19 cellular contexts compared by ENCODE assay signal in the genomic region with DNA sequence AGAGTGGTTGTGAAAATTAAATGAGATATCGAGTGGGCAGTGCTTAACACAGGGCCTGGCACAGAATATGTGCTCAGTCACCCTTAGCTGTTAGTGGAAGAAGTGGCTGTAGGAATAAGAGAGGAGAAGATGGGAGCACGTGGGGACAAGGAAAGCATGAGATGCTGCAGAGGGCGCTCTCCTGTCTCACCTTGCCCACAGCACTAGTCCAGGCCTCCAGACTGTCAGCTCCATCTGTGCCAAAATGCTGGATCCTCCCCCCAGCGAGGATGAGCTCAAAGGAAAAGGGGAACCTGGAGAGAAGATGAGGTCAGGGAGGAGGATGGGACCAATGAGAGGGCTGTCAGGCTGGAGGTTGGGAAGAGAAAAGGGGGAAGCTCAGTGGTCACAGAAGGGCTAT. TPM values are rescaled to one million over a fixed set of nuclear protein-coding genes. Genes with fewer than 3 reads are reported as not detected.
A peak's percentile ranks its signal among the peaks of the same experiment; 100 is the strongest.
DNase-seq lines count a peak whose midpoint lies in the region; ATAC-seq, FAIRE-seq and TF ChIP-seq lines count a peak whose summit lies in the region.
"Had no signal": no experiment of that assay in that cellular context is flagged by ENCODE, and none has a peak within 500 bp of the region (broad histone marks: within the 10 kb centered on the region; RNA-seq: fewer than 3 reads in every experiment).

No MANE protein-coding gene starts in this region.

- POLR2A ChIA-PET in GM10248 (lab: Yijun Ruan, JAX): no interaction called here
- POLR2A ChIA-PET in activated CD8-positive, alpha-beta T cell treated with anti-CD3 and anti-CD28 coated beads for 36 hours (lab: Charles Lee): interaction anchor here (0.6 to 0.7 kb wide), 2 partner anchors 14 to 64 kb away, joined by 3 read pairs; no protein-coding TSS in a partner anchor

- no peak overlapping the region for H3K4me3 Mint-ChIP-seq in astrocyte (ENCODE audit: unreplicated experiment)
- H3K4me3 Mint-ChIP-seq in neural progenitor cell: no peak overlapping the region
- no peak overlapping the region for H3K4me3 Mint-ChIP-seq in activated CD8-positive, alpha-beta T cell treated with anti-CD3 and anti-CD28 coated beads for 36 hours
- H3K4me3 Mint-ChIP-seq: activated naive CD4-positive, alpha-beta T cell treated with anti-CD3 and anti-CD28 coated beads for 36 hours; neural crest cell had no signal

- FAIRE-seq in astrocyte (lab: Jason Lieb, UNC): no peak
- FAIRE-seq: islet of Langerhans had no signal

- H3K4me3 ChIP-seq in HFF-Myc (replicated peaks; ENCODE audit: low read depth, low read length) (no peak overlapping the region), astrocyte (ENCODE audit: insufficient read depth, low read depth, low read length) (no peak overlapping the region), neural progenitor cell (no peak overlapping the region)
- H3K4me3 ChIP-seq: breast epithelium, SJSA1 had no signal

- CTCF ChIA-PET in GM10248 (lab: Yijun Ruan, JAX): interaction anchor here (0.8 to 3.0 kb wide), 10 partner anchors 8 to 474 kb away, joined by 3 to 27 read pairs (median 4); a partner anchor contains a TSS
- CTCF ChIA-PET in activated CD8-positive, alpha-beta T cell treated with anti-CD3 and anti-CD28 coated beads for 36 hours (lab: Charles Lee): interaction anchor here (0.8 to 9.5 kb wide), 14 partner anchors 10 to 291 kb away, joined by 3 to 93 read pairs (median 4); a partner anchor contains a TSS

- H3K79me2 ChIP-seq in astrocyte (ENCODE audit: insufficient read depth, low read length) (no peaks in the 10 kb centered on the region), neural progenitor cell (ENCODE audit: low read depth) (no peaks in the 10 kb centered on the region)

- H3K36me3 ChIP-seq in astrocyte (ENCODE audit: insufficient read depth, low read length) (peaks cover 4% of the 10 kb centered on the region), neural progenitor cell (peaks cover under 1% of the 10 kb centered on the region)
- H3K36me3 ChIP-seq: breast epithelium had no signal

- H3K4me1 Mint-ChIP-seq in astrocyte (ENCODE audit: low read depth, unreplicated experiment) (peaks cover 11% of the 10 kb centered on the region), neural progenitor cell (peaks cover 18% of the 10 kb centered on the region)
- peaks cover 5% of the 10 kb centered on the region for H3K4me1 Mint-ChIP-seq in activated CD8-positive, alpha-beta T cell treated with anti-CD3 and anti-CD28 coated beads for 36 hours (ENCODE audit: low read depth)

- peaks cover 14% of the 10 kb centered on the region for H3K36me3 Mint-ChIP-seq in astrocyte (ENCODE audit: low read depth, unreplicated experiment)
- peaks cover 12% of the 10 kb centered on the region for H3K36me3 Mint-ChIP-seq in neural progenitor cell
- H3K36me3 Mint-ChIP-seq in activated CD8-positive, alpha-beta T cell treated with anti-CD3 and anti-CD28 coated beads for 36 hours (ENCODE audit: low read depth): no peaks in the 10 kb centered on the region

- H3K27ac Mint-ChIP-seq in astrocyte (ENCODE audit: unreplicated experiment) (no peak overlapping the region), neural progenitor cell (no peak overlapping the region)
- no peak overlapping the region for H3K27ac Mint-ChIP-seq in activated CD8-positive, alpha-beta T cell treated with anti-CD3 and anti-CD28 coated beads for 36 hours
- H3K27ac Mint-ChIP-seq: activated naive CD4-positive, alpha-beta T cell treated with anti-CD3 and anti-CD28 coated beads for 36 hours had no signal

- ATAC-seq in activated CD8-positive, alpha-beta T cell treated with anti-CD3 and anti-CD28 coated beads for 36 hours: no peak
- ATAC-seq in HG03354 (IDR thresholded peaks at IDR 0.05; ENCODE audit: poor library complexity, severe bottlenecking, unreplicated experiment): no peak
- ATAC-seq: sciatic nerve had no signal

- intact Hi-C loops in activated CD8-positive, alpha-beta T cell treated with anti-CD3 and anti-CD28 coated beads for 36 hours (cut with micrococcal nuclease): no loop called here

- no peak overlapping the region for H2AFZ ChIP-seq in astrocyte (ENCODE audit: low read depth, low read length)
- H2AFZ ChIP-seq in neural progenitor cell (replicated peaks): no peak overlapping the region

- H4K20me1 ChIP-seq in astrocyte (ENCODE audit: insufficient read depth, low read length) (no peaks in the 10 kb centered on the region), neural progenitor cell (ENCODE audit: low read depth) (no peaks in the 10 kb centered on the region)

- H3K4me1 ChIP-seq in astrocyte (ENCODE audit: insufficient read depth, low read length): peaks cover 11% of the 10 kb centered on the region
- H3K4me1 ChIP-seq in neural progenitor cell: no peaks in the 10 kb centered on the region
- H3K4me1 ChIP-seq: breast epithelium, SJSA1 had no signal

- H3K4me2 ChIP-seq in astrocyte (ENCODE audit: low read length) (no peak overlapping the region), neural progenitor cell (no peak overlapping the region)

- H3K27ac ChIP-seq in astrocyte (ENCODE audit: low read depth, low read length) (peak overlapping the region; percentile 59), neural progenitor cell (no peak overlapping the region)
- H3K27ac ChIP-seq: breast epithelium, SJSA1 had no signal

- H3K27me3 ChIP-seq in astrocyte (ENCODE audit: insufficient read depth, low read length) (no peaks in the 10 kb centered on the region), neural progenitor cell (no peaks in the 10 kb centered on the region)
- H3K27me3 ChIP-seq: breast epithelium, SJSA1 had no signal

- H3K9me3 Mint-ChIP-seq in astrocyte (ENCODE audit: unreplicated experiment) (no peaks in the 10 kb centered on the region), neural progenitor cell (no peaks in the 10 kb centered on the region)
- H3K9me3 Mint-ChIP-seq in activated CD8-positive, alpha-beta T cell treated with anti-CD3 and anti-CD28 coated beads for 36 hours: no peaks in the 10 kb centered on the region
- H3K9me3 Mint-ChIP-seq: activated naive CD4-positive, alpha-beta T cell treated with anti-CD3 and anti-CD28 coated beads for 36 hours; neural crest cell had no signal

- H3K27me3 Mint-ChIP-seq in astrocyte (ENCODE audit: low read depth, unreplicated experiment): no peaks in the 10 kb centered on the region
- H3K27me3 Mint-ChIP-seq in neural progenitor cell (ENCODE audit: insufficient read depth, low read depth): peaks cover 5% of the 10 kb centered on the region
- no peaks in the 10 kb centered on the region for H3K27me3 Mint-ChIP-seq in activated CD8-positive, alpha-beta T cell treated with anti-CD3 and anti-CD28 coated beads for 36 hours

- peak; percentile 8 for TF ChIP-seq CTCF in GM10248 (IDR thresholded peaks at IDR 0.05; ENCODE audit: control extremely low read depth, extremely low read depth, low read depth, missing control alignments)
- peak; percentile 15 for TF ChIP-seq CTCF in HFF-Myc (IDR thresholded peaks at IDR 0.05; ENCODE audit: low read depth, low read length, missing control alignments)
- TF ChIP-seq CTCF in astrocyte (IDR thresholded peaks at IDR 0.05; ENCODE audit: insufficient read depth, low read depth, low read length): no peak
- peak; percentile 18 for TF ChIP-seq CTCF in neural progenitor cell (IDR thresholded peaks at IDR 0.05)
- TF ChIP-seq CTCF in activated CD8-positive, alpha-beta T cell treated with anti-CD3 and anti-CD28 coated beads for 36 hours (IDR thresholded peaks at IDR 0.05): no peak

- DNase-seq in GM10248 (ENCODE audit: extremely low spot score): no peak
- DNase-seq in HFF-Myc (ENCODE audit: extremely low read depth, low read depth): no peak
- no peak for DNase-seq in astrocyte (ENCODE audit: low read depth)
- no peak for DNase-seq in neural progenitor cell (ENCODE audit: low spot score)
- DNase-seq in activated CD8-positive, alpha-beta T cell treated with anti-CD3 and anti-CD28 coated beads for 36 hours: no peak
- DNase-seq in activated CD4-positive, alpha-beta T cell treated with anti-CD3 and anti-CD28 coated beads, Interleukin-2, amount 50 U/mL, for 4 hours: no peak
- DNase-seq in AG08395 (ENCODE audit: low spot score): no peak
- DNase-seq: activated CD4-positive, alpha-beta T cell treated with anti-CD3 and anti-CD28 coated beads for 1 hour; activated naive CD4-positive, alpha-beta T cell treated with anti-CD3 and anti-CD28 coated beads for 36 hours; dermis blood vessel endothelial cell; KG1; NCI-H1417 treated with DMSO at 0.1 percent for 48 hours; stimulated activated CD4-positive, alpha-beta T cell treated with anti-CD3 and anti-CD28 coated beads, Interleukin-2, amount 100 ng/mL, for 24 hours had no signal

- H3K9ac ChIP-seq in astrocyte (ENCODE audit: low read length): peak overlapping the region; percentile 56
- H3K9ac ChIP-seq in neural progenitor cell: no peak overlapping the region

- no peaks in the 10 kb centered on the region for H3K9me3 ChIP-seq in astrocyte (ENCODE audit: insufficient read depth, low read depth, low read length)
- H3K9me3 ChIP-seq in neural progenitor cell (ENCODE audit: low read depth): no peaks in the 10 kb centered on the region
- H3K9me3 ChIP-seq: breast epithelium had no signal

- peaks cover 7% of the 10 kb centered on the region for H3F3A ChIP-seq in neural progenitor cell (ENCODE audit: low read depth)

RNA-seq across cellular contexts. Expression of a gene that starts 12.5 kb away (rescaled TPM):
- 14.9 and 17.4 TPM in 2 replicates for total RNA-seq in astrocyte
- total RNA-seq in neural progenitor cell (ENCODE audit: low replicate concordance): 7.6 and 17.0 TPM in 2 replicates
- total RNA-seq in activated CD8-positive, alpha-beta T cell treated with anti-CD3 and anti-CD28 coated beads for 36 hours: 1 to 10 TPM; 5.9 to 7.2 TPM

RNA-seq across cellular contexts. Expression of a gene that starts 18.3 kb away (rescaled TPM):
- 39.4 and 40.6 TPM in 2 replicates for total RNA-seq in astrocyte
- 8.7 and 17.6 TPM in 2 replicates for total RNA-seq in neural progenitor cell (ENCODE audit: low replicate concordance)
- total RNA-seq in activated CD8-positive, alpha-beta T cell treated with anti-CD3 and anti-CD28 coated beads for 36 hours: 10 to 100 TPM; 30.1 to 31.8 TPM

RNA-seq across cellular contexts. Expression of a gene that starts 32.7 kb away (rescaled TPM):
- 12.2 and 12.9 TPM in 2 replicates for total RNA-seq in astrocyte
- 0.30 and 3.9 TPM in 2 replicates for total RNA-seq in neural progenitor cell (ENCODE audit: low replicate concordance)
- total RNA-seq in activated CD8-positive, alpha-beta T cell treated with anti-CD3 and anti-CD28 coated beads for 36 hours: 10 to 100 TPM; 31.4 to 35.6 TPM

RNA-seq across cellular contexts. Expression of a gene that starts 32.9 kb away (rescaled TPM):
- total RNA-seq in astrocyte: 60.7 and 63.8 TPM in 2 replicates
- total RNA-seq in neural progenitor cell (ENCODE audit: low replicate concordance): 57.3 and 83.2 TPM in 2 replicates
- total RNA-seq in activated CD8-positive, alpha-beta T cell treated with anti-CD3 and anti-CD28 coated beads for 36 hours: 10 to 100 TPM; 94.8 to 98.3 TPM

RNA-seq across cellular contexts. Expression of a gene that starts 50.7 kb away (rescaled TPM):
- total RNA-seq in astrocyte (63.5 and 78.8 TPM in 2 replicates), neural progenitor cell (ENCODE audit: low replicate concordance) (20.4 and 30.8 TPM in 2 replicates)
- 100 to 1,000 TPM; 209 to 218 TPM for total RNA-seq in activated CD8-positive, alpha-beta T cell treated with anti-CD3 and anti-CD28 coated beads for 36 hours

Comparison
In these comparisons a context has a peak if more than half of its experiments do, and no peak if none do; other contexts are left out.
1. CTCF ChIP-seq: peak in GM10248 (single experiment), HFF-Myc (single experiment) and neural progenitor cell (single experiment); none in astrocyte (single experiment) and activated CD8-positive, alpha-beta T cell treated with anti-CD3 and anti-CD28 coated beads for 36 hours (single experiment).